1 cellular context compared by ENCODE assay signal in the genomic region with DNA sequence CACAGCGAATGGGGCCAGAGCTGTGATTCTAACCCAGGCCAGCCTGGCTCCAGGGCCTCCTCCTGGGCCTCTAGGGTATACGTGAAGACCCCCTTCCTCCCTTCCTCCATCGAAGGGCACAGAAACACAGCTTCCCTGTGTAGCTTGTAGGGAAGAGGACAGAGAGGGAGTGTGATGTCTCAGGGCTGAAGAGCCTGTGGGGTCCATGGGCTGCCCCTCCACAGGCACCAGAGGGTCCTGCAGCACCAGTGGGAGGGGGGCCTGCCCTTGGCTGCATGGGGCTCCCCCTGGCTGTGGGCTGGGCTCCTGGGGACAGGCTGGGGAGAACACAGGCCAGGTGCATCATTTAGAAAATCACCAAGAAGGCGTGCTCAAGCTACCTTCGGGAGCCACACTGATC.
TF ChIP-seq lines count a peak whose summit lies in the region.

No MANE protein-coding gene starts in this region.

TF ChIP-seq in GM23338, 12 proteins besides CTCF, POLR2A, EP300 and RAD21 (continued from another document):
- TF ChIP-seq, protein P1, sequence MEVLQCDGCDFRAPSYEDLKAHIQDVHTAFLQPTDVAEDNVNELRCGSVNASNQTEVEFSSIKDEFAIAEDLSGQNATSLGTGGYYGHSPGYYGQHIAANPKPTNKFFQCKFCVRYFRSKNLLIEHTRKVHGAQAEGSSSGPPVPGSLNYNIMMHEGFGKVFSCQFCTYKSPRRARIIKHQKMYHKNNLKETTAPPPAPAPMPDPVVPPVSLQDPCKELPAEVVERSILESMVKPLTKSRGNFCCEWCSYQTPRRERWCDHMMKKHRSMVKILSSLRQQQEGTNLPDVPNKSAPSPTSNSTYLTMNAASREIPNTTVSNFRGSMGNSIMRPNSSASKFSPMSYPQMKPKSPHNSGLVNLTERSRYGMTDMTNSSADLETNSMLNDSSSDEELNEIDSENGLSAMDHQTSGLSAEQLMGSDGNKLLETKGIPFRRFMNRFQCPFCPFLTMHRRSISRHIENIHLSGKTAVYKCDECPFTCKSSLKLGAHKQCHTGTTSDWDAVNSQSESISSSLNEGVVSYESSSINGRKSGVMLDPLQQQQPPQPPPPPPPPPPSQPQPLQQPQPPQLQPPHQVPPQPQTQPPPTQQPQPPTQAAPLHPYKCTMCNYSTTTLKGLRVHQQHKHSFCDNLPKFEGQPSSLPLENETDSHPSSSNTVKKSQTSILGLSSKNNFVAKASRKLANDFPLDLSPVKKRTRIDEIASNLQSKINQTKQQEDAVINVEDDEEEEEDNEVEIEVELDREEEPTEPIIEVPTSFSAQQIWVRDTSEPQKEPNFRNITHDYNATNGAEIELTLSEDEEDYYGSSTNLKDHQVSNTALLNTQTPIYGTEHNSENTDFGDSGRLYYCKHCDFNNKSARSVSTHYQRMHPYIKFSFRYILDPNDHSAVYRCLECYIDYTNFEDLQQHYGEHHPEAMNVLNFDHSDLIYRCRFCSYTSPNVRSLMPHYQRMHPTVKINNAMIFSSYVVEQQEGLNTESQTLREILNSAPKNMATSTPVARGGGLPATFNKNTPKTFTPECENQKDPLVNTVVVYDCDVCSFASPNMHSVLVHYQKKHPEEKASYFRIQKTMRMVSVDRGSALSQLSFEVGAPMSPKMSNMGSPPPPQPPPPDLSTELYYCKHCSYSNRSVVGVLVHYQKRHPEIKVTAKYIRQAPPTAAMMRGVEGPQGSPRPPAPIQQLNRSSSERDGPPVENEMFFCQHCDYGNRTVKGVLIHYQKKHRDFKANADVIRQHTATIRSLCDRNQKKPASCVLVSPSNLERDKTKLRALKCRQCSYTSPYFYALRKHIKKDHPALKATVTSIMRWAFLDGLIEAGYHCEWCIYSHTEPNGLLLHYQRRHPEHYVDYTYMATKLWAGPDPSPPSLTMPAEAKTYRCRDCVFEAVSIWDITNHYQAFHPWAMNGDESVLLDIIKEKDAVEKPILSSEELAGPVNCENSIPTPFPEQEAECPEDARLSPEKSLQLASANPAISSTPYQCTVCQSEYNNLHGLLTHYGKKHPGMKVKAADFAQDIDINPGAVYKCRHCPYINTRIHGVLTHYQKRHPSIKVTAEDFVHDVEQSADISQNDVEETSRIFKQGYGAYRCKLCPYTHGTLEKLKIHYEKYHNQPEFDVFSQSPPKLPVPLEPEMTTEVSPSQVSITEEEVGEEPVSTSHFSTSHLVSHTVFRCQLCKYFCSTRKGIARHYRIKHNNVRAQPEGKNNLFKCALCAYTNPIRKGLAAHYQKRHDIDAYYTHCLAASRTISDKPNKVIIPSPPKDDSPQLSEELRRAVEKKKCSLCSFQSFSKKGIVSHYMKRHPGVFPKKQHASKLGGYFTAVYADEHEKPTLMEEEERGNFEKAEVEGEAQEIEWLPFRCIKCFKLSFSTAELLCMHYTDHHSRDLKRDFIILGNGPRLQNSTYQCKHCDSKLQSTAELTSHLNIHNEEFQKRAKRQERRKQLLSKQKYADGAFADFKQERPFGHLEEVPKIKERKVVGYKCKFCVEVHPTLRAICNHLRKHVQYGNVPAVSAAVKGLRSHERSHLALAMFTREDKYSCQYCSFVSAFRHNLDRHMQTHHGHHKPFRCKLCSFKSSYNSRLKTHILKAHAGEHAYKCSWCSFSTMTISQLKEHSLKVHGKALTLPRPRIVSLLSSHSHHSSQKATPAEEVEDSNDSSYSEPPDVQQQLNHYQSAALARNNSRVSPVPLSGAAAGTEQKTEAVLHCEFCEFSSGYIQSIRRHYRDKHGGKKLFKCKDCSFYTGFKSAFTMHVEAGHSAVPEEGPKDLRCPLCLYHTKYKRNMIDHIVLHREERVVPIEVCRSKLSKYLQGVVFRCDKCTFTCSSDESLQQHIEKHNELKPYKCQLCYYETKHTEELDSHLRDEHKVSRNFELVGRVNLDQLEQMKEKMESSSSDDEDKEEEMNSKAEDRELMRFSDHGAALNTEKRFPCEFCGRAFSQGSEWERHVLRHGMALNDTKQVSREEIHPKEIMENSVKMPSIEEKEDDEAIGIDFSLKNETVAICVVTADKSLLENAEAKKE (CRISPR knock-in tag; IDR thresholded peaks at IDR 0.05) = no peak
- TF ChIP-seq, protein P2, sequence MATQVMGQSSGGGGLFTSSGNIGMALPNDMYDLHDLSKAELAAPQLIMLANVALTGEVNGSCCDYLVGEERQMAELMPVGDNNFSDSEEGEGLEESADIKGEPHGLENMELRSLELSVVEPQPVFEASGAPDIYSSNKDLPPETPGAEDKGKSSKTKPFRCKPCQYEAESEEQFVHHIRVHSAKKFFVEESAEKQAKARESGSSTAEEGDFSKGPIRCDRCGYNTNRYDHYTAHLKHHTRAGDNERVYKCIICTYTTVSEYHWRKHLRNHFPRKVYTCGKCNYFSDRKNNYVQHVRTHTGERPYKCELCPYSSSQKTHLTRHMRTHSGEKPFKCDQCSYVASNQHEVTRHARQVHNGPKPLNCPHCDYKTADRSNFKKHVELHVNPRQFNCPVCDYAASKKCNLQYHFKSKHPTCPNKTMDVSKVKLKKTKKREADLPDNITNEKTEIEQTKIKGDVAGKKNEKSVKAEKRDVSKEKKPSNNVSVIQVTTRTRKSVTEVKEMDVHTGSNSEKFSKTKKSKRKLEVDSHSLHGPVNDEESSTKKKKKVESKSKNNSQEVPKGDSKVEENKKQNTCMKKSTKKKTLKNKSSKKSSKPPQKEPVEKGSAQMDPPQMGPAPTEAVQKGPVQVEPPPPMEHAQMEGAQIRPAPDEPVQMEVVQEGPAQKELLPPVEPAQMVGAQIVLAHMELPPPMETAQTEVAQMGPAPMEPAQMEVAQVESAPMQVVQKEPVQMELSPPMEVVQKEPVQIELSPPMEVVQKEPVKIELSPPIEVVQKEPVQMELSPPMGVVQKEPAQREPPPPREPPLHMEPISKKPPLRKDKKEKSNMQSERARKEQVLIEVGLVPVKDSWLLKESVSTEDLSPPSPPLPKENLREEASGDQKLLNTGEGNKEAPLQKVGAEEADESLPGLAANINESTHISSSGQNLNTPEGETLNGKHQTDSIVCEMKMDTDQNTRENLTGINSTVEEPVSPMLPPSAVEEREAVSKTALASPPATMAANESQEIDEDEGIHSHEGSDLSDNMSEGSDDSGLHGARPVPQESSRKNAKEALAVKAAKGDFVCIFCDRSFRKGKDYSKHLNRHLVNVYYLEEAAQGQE (IDR thresholded peaks at IDR 0.05; ENCODE audit: unreplicated experiment) = no peak
- TF ChIP-seq JUNB (IDR thresholded peaks at IDR 0.05; ENCODE audit: unreplicated experiment) = no peak
